1 cellular context compared by ENCODE assay signal in genomic region chr6:116248577-116248976, GRCh38.
TF ChIP-seq lines count a peak whose summit lies in the region.

No MANE protein-coding gene starts in this region.

TF ChIP-seq in IMR-90, 13 proteins besides CTCF, POLR2A, EP300 and RAD21:
- no peak for TF ChIP-seq MAZ (IDR thresholded peaks at IDR 0.05; ENCODE audit: borderline replicate concordance, low read depth, low read length)
- TF ChIP-seq MAFK (IDR thresholded peaks at IDR 0.05; ENCODE audit: low read depth, low read length), result no peak
- no peak for TF ChIP-seq CEBPB (IDR thresholded peaks at IDR 0.05; ENCODE audit: low read depth, low read length)
- TF ChIP-seq BHLHE40 (IDR thresholded peaks at IDR 0.05; ENCODE audit: low read depth, low read length), result no peak
- TF ChIP-seq MXI1 (IDR thresholded peaks at IDR 0.05; ENCODE audit: borderline replicate concordance, low read depth, low read length), result no peak
- TF ChIP-seq FOS (IDR thresholded peaks at IDR 0.05; ENCODE audit: low read depth, low read length), result no peak
- TF ChIP-seq CHD1 (IDR thresholded peaks at IDR 0.05; ENCODE audit: low read depth, low read length), result no peak
- no peak for TF ChIP-seq RFX5 (IDR thresholded peaks at IDR 0.05; ENCODE audit: low read depth, low read length)
TF ChIP-seq in IMR-90: peak in this region for 0.
